In genomic region chr22:17772963-17773605, GRCh38 we compare ENCODE assay signal across 8 cellular contexts. TPM values are rescaled to one million over a fixed set of nuclear protein-coding genes. Genes with fewer than 3 reads are reported as not detected.
DNase-seq lines count a peak whose midpoint lies in the region; ATAC-seq and TF ChIP-seq lines count a peak whose summit lies in the region.

No MANE protein-coding gene starts in this region.

- H3K4me3 Mint-ChIP-seq in GM23338: peak overlapping the region; percentile 86

- no peaks in the 10 kb centered on the region; the same call in 1 of the 3 replicates for H3K36me3 Mint-ChIP-seq in GM23338 (ENCODE audit: low read depth)

- 51% methylated on average over 10 of the region's 18 CpGs for WGBS in SK-N-SH (ENCODE audit: low lambda C conversion rate)

- H3K27me3 ChIP-seq in GM23338 (ENCODE audit: insufficient read depth): 0 out of 2 replicates have a peak, but pooled peaks cover 3% of the 10 kb centered on the region
- H3K27me3 ChIP-seq in SK-N-SH (ENCODE audit: insufficient read depth): no peaks in the 10 kb centered on the region
- no peaks in the 10 kb centered on the region for H3K27me3 ChIP-seq in parathyroid adenoma (ENCODE audit: control insufficient read depth, insufficient read depth, low read length)

- DNase-seq in GM23338 (ENCODE audit: low spot score): peak; percentile 42
- no peak for DNase-seq in SK-N-SH
- DNase-seq in fibroblast of the aortic adventitia (ENCODE audit: low read depth): no peak
- no peak for DNase-seq in posterior vena cava (ENCODE audit: low spot score)
- no peak for DNase-seq in putamen (ENCODE audit: low spot score)
- DNase-seq in NCI-H2171 (lab: John Stamatoyannopoulos, UW): no peak
- DNase-seq in central memory CD4-positive, alpha-beta T cell: no peak

- peaks cover 16% of the 10 kb centered on the region for H3K27me3 Mint-ChIP-seq in GM23338 (ENCODE audit: insufficient read depth, low read depth, poor library complexity)

- TF ChIP-seq EP300 in SK-N-SH (IDR thresholded peaks at IDR 0.05; ENCODE audit: borderline replicate concordance in 1 of 2, low read depth in 1 of 2, low read length in 1 of 2): no peak

- peaks cover 27% of the 10 kb centered on the region for H3K4me1 Mint-ChIP-seq in GM23338

- H4K20me1 ChIP-seq in GM23338 (replicated peaks; ENCODE audit: insufficient read depth) (no peaks in the 10 kb centered on the region), SK-N-SH (ENCODE audit: insufficient read depth) (peaks cover 25% of the 10 kb centered on the region)

- H3K4me3 ChIP-seq in GM23338 (peak overlapping the region; percentile 65), SK-N-SH (ENCODE audit: low read depth in 2 of 2, low read length in 1 of 2) (peak overlapping the region; percentile 73 to 81), fibroblast of the aortic adventitia (ENCODE audit: low read depth, low read length) (peak overlapping the region; percentile 66), parathyroid adenoma (ENCODE audit: low read depth, low read length) (peak overlapping the region; percentile 24)

- H3K9ac ChIP-seq in SK-N-SH (peak overlapping the region; percentile 74; the same call in 1 of the 2 replicates), parathyroid adenoma (no peak overlapping the region)

- H3F3A ChIP-seq in GM23338 (replicated peaks; ENCODE audit: low read depth) (0 out of 2 replicates have a peak, but pooled peaks cover 5% of the 10 kb centered on the region), SK-N-SH (replicated peaks; ENCODE audit: insufficient read depth) (no peaks in the 10 kb centered on the region)

- H3K4me1 ChIP-seq in GM23338 (ENCODE audit: insufficient read depth): peaks cover 14% of the 10 kb centered on the region
- H3K4me1 ChIP-seq in SK-N-SH (ENCODE audit: control insufficient read depth in 1 of 2, insufficient read depth in 2 of 2, low read depth in 1 of 2, low read length in 1 of 2): peaks cover 12 to 35% of the 10 kb centered on the region in 2 experiments; a peak in 2 of 4 replicates
- peaks cover 6% of the 10 kb centered on the region for H3K4me1 ChIP-seq in parathyroid adenoma

- H3K4me2 ChIP-seq in GM23338: peak overlapping the region; percentile 90
- H3K4me2 ChIP-seq in SK-N-SH: peak overlapping the region; percentile 90
- peak overlapping the region; percentile 70 for H3K4me2 ChIP-seq in parathyroid adenoma (ENCODE audit: low read length)

- peak; percentile 22 for ATAC-seq in GM23338

- intact Hi-C loops in posterior vena cava (cut with DNase I): no loop called here

- POLR2A ChIA-PET in SK-N-SH (lab: Yijun Ruan, JAX): interaction anchor here (0.6 to 1.6 kb wide), 3 partner anchors 8 to 305 kb away, joined by 3 to 5 read pairs (median 5); partner anchors contain the start of gene PEX26

- peak overlapping the region; percentile 86 for H3K27ac Mint-ChIP-seq in GM23338

- H3K9me3 ChIP-seq in SK-N-SH (no peaks in the 10 kb centered on the region), parathyroid adenoma (ENCODE audit: control insufficient read depth, low read length) (no peaks in the 10 kb centered on the region)

- no peak for TF ChIP-seq RAD21 in SK-N-SH (IDR thresholded peaks at IDR 0.05; ENCODE audit: low read length)

- no peak overlapping the region for H3K27ac ChIP-seq in GM23338 (ENCODE audit: low read depth)
- peak overlapping the region in 1 of 2 experiments; percentile 79; a peak in 2 of 4 replicates for H3K27ac ChIP-seq in SK-N-SH (ENCODE audit: low read depth in 2 of 2, low read length in 1 of 2)
- H3K27ac ChIP-seq in parathyroid adenoma: no peak overlapping the region

- H3K79me2 ChIP-seq in GM23338 (replicated peaks; ENCODE audit: insufficient read depth) (peaks cover 45% of the 10 kb centered on the region), SK-N-SH (ENCODE audit: insufficient read depth) (peaks cover 28% of the 10 kb centered on the region), parathyroid adenoma (no peaks in the 10 kb centered on the region)

- no peak for TF ChIP-seq CTCF in GM23338 (conservative IDR thresholded peaks at IDR 0.05; ENCODE audit: low read depth in 2 of 2)
- no peak for TF ChIP-seq CTCF in SK-N-SH (IDR thresholded peaks at IDR 0.05)
- TF ChIP-seq CTCF in fibroblast of the aortic adventitia (IDR thresholded peaks at IDR 0.05; ENCODE audit: insufficient read depth, low read length): no peak
- TF ChIP-seq CTCF in parathyroid adenoma (IDR thresholded peaks at IDR 0.05): no peak

- no peaks in the 10 kb centered on the region; the same call in 1 of the 3 replicates for H3K9me3 Mint-ChIP-seq in GM23338

- CTCF ChIA-PET in SK-N-SH (lab: Yijun Ruan, JAX): interaction anchor here (0.9 to 7.2 kb wide), 10 partner anchors 10 to 601 kb away, joined by 3 to 62 read pairs (median 6); no protein-coding TSS in a partner anchor

- H3K9me2 ChIP-seq in GM23338 (ENCODE audit: insufficient read depth) (no peaks in the 10 kb centered on the region), SK-N-SH (no peaks in the 10 kb centered on the region)

- no peaks in the 10 kb centered on the region for H3K36me3 ChIP-seq in GM23338 (ENCODE audit: insufficient read depth)
- peaks cover 0 to 4% of the 10 kb centered on the region in 2 experiments for H3K36me3 ChIP-seq in SK-N-SH (replicated peaks in 1 of 2; ENCODE audit: control insufficient read depth in 1 of 2, insufficient read depth in 2 of 2, low read length in 1 of 2)
- H3K36me3 ChIP-seq in parathyroid adenoma (ENCODE audit: control insufficient read depth, insufficient read depth, low read length): no peaks in the 10 kb centered on the region

- peak overlapping the region; percentile 72; the same call in 1 of the 2 replicates for H2AFZ ChIP-seq in GM23338
- H2AFZ ChIP-seq in SK-N-SH (ENCODE audit: low read depth): peak overlapping the region; percentile 62; the same call in 1 of the 2 replicates
- no peak overlapping the region for H2AFZ ChIP-seq in parathyroid adenoma

TF ChIP-seq in GM23338, 12 proteins besides CTCF, POLR2A, EP300 and RAD21:
- TF ChIP-seq REST (IDR thresholded peaks at IDR 0.05; ENCODE audit: unreplicated experiment) (no peak), ZNF114 (CRISPR knock-in tag; IDR thresholded peaks at IDR 0.05) (no peak), CREB1 (CRISPR knock-in tag; IDR thresholded peaks at IDR 0.05; ENCODE audit: low read depth) (no peak), EZH2phosphoT487 (IDR thresholded peaks at IDR 0.05; ENCODE audit: unreplicated experiment) (no peak)
TF ChIP-seq in GM23338: peak in this region for 0.

TF ChIP-seq in SK-N-SH, 30 proteins besides CTCF, POLR2A, EP300 and RAD21:
- TF ChIP-seq JUND (IDR thresholded peaks at IDR 0.05) (no peak), YY1 (IDR thresholded peaks at IDR 0.05; ENCODE audit: low read depth) (no peak), USF2 (IDR thresholded peaks at IDR 0.05; ENCODE audit: borderline replicate concordance, low read depth, low read length) (no peak), RCOR1 (IDR thresholded peaks at IDR 0.05; ENCODE audit: low read length) (no peak), NFIC (IDR thresholded peaks at IDR 0.05; ENCODE audit: borderline replicate concordance) (no peak), FOSL2 (IDR thresholded peaks at IDR 0.05; ENCODE audit: borderline replicate concordance, low read depth) (no peak), TAF1 (IDR thresholded peaks at IDR 0.05; ENCODE audit: borderline replicate concordance, low read depth, low read length) (no peak), MAX (IDR thresholded peaks at IDR 0.05; ENCODE audit: low read depth) (no peak), MEF2A (IDR thresholded peaks at IDR 0.05; ENCODE audit: borderline replicate concordance, low read depth) (no peak)
TF ChIP-seq in SK-N-SH: peak in this region for 0.

RNA-seq across cellular contexts. Expression of gene BID, which starts 1.2 kb away (rescaled TPM):
- total RNA-seq in GM23338 (2014; rRNA removed; shearing (Covaris generic)): 62.3 and 125 TPM in 2 replicates
- polyA plus RNA-seq in GM23338 (2016; fragmentation: Nextera tagmentation; extraction: Ambion mirVana) (63.4 and 65.1 TPM in 2 replicates), SK-N-SH (2012; rRNA removed) (109 and 139 TPM in 2 replicates)
- 74.7 and 105 TPM in 2 replicates for polyA plus RNA-seq in SK-N-SH (2012; cell fraction: cytosol; rRNA removed)
- polyA plus RNA-seq in SK-N-SH (2012; cell fraction: nucleus; rRNA removed): 86.6 and 146 TPM in 2 replicates
- total RNA-seq in fibroblast of the aortic adventitia (ENCODE audit: low replicate concordance) (5.7 TPM in 2 replicates), posterior vena cava (10 to 100 TPM; 11.8 to 13.0 TPM)

Comparison
In these comparisons a context has a peak if more than half of its experiments do, and no peak if none do; other contexts are left out.
1. H3K4me3 ChIP-seq: peak in every context shown above with its lines; median percentile 77 in SK-N-SH; 66 in fibroblast of the aortic adventitia; 65 in GM23338; 24 in parathyroid adenoma.